ENCODE assay signal across 20 cellular contexts in the genomic region with DNA sequence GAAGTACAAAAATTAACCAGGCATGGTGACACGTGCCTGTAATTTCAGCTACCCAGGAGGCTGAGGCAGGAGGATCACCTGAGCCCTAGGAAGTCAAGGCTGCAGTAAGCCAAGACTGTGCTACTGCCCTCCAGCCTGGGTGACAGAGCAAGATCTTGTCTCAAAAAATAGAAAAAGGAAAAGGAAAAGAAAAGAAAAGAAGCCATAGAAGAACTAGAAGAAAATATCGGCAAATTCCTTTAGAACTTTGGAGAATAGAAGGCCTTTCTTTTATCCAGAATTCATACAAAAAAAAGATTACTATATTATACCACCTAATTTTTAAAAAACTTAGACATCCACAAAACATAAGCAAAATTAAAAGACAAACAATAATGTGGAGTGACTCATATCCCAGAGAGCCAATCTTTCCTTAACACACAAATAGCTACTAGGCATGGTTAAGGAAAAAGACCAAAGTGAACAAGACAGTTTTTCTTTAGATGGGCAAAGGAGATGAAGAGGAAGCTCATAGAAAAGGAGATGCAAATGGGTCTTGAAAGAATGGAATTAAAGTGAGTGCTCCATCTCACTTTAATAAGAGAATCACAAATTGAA.
"Had no signal": no experiment of that assay in that cellular context is flagged by ENCODE, and none has a peak within 500 bp of the region (broad histone marks: within the 10 kb centered on the region; RNA-seq: fewer than 3 reads in every experiment).

No MANE protein-coding gene starts in this region.

- H3K4me3 ChIP-seq: lung, sigmoid colon, spleen, tibial artery, uterus had no signal

- H3K27me3 ChIP-seq: sigmoid colon, spleen, tibial artery, uterus had no signal

- DNase-seq: activated CD4-positive, alpha-beta T cell treated with anti-CD3 and anti-CD28 coated beads, Interleukin-2, amount 10 ng/mL, durations not matched to agents 7 days and 5 days; activated gamma-delta T cell treated with Interleukin-2 at 50 U/mL for 16 hours; erythroblast; nephron progenitor cell; nucleus accumbens; sigmoid colon; spleen; stimulated activated CD4-positive, alpha-beta T cell treated with anti-CD3 and anti-CD28 coated beads, Interleukin-4, amount 100 ng/mL, for 4 hours; stimulated activated naive CD4-positive, alpha-beta T cell; substantia nigra; T-cell; T-helper 9 cell; tibial artery; uterus had no signal

- H3K4me3 Mint-ChIP-seq: activated CD4-positive, alpha-beta T cell treated with anti-CD3 and anti-CD28 coated beads, Interleukin-2, amount 10 ng/mL, durations not matched to agents 7 days and 5 days; mesothelial cell of epicardium; nephron progenitor cell; T-cell had no signal

- H3K36me3 ChIP-seq: sigmoid colon, spleen, tibial artery, uterus had no signal

- H3K9me3 Mint-ChIP-seq: T-cell had no signal

- H3K36me3 Mint-ChIP-seq: mesothelial cell of epicardium, T-cell had no signal

- H3K27me3 Mint-ChIP-seq: activated CD4-positive, alpha-beta T cell treated with anti-CD3 and anti-CD28 coated beads, Interleukin-2, amount 10 ng/mL, durations not matched to agents 7 days and 5 days; T-cell had no signal

- H3K27ac ChIP-seq: spleen, tibial artery, uterus had no signal

- H3K27ac Mint-ChIP-seq: activated CD4-positive, alpha-beta T cell treated with anti-CD3 and anti-CD28 coated beads, Interleukin-2, amount 10 ng/mL, durations not matched to agents 7 days and 5 days; activated naive CD4-positive, alpha-beta T cell treated with anti-CD3 and anti-CD28 coated beads, Interleukin-2, amount 50 U/mL, for 72 hours; nephron progenitor cell; T-cell had no signal

- FAIRE-seq: frontal cortex, keratinocyte had no signal

- H3K9me3 ChIP-seq: sigmoid colon, tibial artery, uterus had no signal

- ATAC-seq: activated CD4-positive, CD25-positive, alpha-beta regulatory T cell treated with anti-CD3 and anti-CD28 coated beads, Interleukin-2, amount 50 U/mL, for 24 hours; activated naive CD4-positive, alpha-beta T cell treated with anti-CD3 and anti-CD28 coated beads, Interleukin-2, amount 50 U/mL, for 72 hours; T-cell had no signal
